ENCODE assay signal across 1 cellular context in genomic region chr7:16421333-16422099, GRCh38.
TF ChIP-seq lines count a peak whose summit lies in the region.

TSS of gene CRPPA (minus strand) at chr7:16421538. CDS start at chr7:16421322, 216 bp downstream.

TF ChIP-seq in K562, 482 proteins besides CTCF, POLR2A, EP300 and RAD21 (continued from another document and continues in another):
- TF ChIP-seq MTA1 (IDR thresholded peaks at IDR 0.05; ENCODE audit: borderline replicate concordance) (no peak), USF1 (CRISPR knock-in tag; IDR thresholded peaks at IDR 0.05) (no peak), TAL1 (IDR thresholded peaks at IDR 0.05) (peak; percentile 43; the same call in 1 of the 2 replicates), KDM1A (IDR thresholded peaks at IDR 0.05) (peak; percentile 19 to 35; a peak in 1 of 4 replicates), SMAD2 (IDR thresholded peaks at IDR 0.05; ENCODE audit: low read depth, low read length) (no peak), STAT5B (CRISPR knock-in tag; IDR thresholded peaks at IDR 0.05) (no peak), CREM (IDR thresholded peaks at IDR 0.05; ENCODE audit: low read depth) (peak; percentile 39), PCBP2 (IDR thresholded peaks at IDR 0.05; ENCODE audit: low read depth, low read length, poor library complexity, severe bottlenecking) (no peak), GATAD2B (IDR thresholded peaks at IDR 0.05; ENCODE audit: borderline replicate concordance) (0 out of 2 replicates have a peak, but pooled peaks have one; percentile 19), NFIC (IDR thresholded peaks at IDR 0.05) (peak; percentile 7; the same call in 1 of the 2 replicates), KLF6 (CRISPR knock-in tag; IDR thresholded peaks at IDR 0.05; ENCODE audit: borderline replicate concordance) (no peak), ARID1B (IDR thresholded peaks at IDR 0.05) (peak; percentile 60), ZNF280A (IDR thresholded peaks at IDR 0.05; ENCODE audit: low read depth, partially characterized antibody) (no peak), ZNF655 (CRISPR knock-in tag; IDR thresholded peaks at IDR 0.05) (no peak), SAFB2 (IDR thresholded peaks at IDR 0.05; ENCODE audit: borderline replicate concordance, low read depth, low read length, severe bottlenecking) (no peak), BCOR (IDR thresholded peaks at IDR 0.05) (no peak), HDAC2 (IDR thresholded peaks at IDR 0.05) (0 out of 2 replicates have a peak, but pooled peaks have one; percentile 47), SRSF1 (IDR thresholded peaks at IDR 0.05; ENCODE audit: low read depth, low read length) (no peak), CCNT2 (IDR thresholded peaks at IDR 0.05; ENCODE audit: borderline replicate concordance, extremely low read depth, insufficient read length, low read depth, low read length) (peak; percentile 63), PTBP1 (IDR thresholded peaks at IDR 0.05; ENCODE audit: low read depth, low read length) (no peak)
- TF ChIP-seq, protein P1, sequence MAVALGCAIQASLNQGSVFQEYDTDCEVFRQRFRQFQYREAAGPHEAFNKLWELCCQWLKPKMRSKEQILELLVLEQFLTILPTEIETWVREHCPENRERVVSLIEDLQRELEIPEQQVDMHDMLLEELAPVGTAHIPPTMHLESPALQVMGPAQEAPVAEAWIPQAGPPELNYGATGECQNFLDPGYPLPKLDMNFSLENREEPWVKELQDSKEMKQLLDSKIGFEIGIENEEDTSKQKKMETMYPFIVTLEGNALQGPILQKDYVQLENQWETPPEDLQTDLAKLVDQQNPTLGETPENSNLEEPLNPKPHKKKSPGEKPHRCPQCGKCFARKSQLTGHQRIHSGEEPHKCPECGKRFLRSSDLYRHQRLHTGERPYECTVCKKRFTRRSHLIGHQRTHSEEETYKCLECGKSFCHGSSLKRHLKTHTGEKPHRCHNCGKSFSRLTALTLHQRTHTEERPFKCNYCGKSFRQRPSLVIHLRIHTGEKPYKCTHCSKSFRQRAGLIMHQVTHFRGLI (CRISPR knock-in tag; IDR thresholded peaks at IDR 0.05) = no peak
- TF ChIP-seq, protein P2, sequence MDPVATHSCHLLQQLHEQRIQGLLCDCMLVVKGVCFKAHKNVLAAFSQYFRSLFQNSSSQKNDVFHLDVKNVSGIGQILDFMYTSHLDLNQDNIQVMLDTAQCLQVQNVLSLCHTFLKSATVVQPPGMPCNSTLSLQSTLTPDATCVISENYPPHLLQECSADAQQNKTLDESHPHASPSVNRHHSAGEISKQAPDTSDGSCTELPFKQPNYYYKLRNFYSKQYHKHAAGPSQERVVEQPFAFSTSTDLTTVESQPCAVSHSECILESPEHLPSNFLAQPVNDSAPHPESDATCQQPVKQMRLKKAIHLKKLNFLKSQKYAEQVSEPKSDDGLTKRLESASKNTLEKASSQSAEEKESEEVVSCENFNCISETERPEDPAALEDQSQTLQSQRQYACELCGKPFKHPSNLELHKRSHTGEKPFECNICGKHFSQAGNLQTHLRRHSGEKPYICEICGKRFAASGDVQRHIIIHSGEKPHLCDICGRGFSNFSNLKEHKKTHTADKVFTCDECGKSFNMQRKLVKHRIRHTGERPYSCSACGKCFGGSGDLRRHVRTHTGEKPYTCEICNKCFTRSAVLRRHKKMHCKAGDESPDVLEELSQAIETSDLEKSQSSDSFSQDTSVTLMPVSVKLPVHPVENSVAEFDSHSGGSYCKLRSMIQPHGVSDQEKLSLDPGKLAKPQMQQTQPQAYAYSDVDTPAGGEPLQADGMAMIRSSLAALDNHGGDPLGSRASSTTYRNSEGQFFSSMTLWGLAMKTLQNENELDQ (CRISPR knock-in tag; IDR thresholded peaks at IDR 0.05; ENCODE audit: borderline replicate concordance) = no peak
- TF ChIP-seq, protein P3, sequence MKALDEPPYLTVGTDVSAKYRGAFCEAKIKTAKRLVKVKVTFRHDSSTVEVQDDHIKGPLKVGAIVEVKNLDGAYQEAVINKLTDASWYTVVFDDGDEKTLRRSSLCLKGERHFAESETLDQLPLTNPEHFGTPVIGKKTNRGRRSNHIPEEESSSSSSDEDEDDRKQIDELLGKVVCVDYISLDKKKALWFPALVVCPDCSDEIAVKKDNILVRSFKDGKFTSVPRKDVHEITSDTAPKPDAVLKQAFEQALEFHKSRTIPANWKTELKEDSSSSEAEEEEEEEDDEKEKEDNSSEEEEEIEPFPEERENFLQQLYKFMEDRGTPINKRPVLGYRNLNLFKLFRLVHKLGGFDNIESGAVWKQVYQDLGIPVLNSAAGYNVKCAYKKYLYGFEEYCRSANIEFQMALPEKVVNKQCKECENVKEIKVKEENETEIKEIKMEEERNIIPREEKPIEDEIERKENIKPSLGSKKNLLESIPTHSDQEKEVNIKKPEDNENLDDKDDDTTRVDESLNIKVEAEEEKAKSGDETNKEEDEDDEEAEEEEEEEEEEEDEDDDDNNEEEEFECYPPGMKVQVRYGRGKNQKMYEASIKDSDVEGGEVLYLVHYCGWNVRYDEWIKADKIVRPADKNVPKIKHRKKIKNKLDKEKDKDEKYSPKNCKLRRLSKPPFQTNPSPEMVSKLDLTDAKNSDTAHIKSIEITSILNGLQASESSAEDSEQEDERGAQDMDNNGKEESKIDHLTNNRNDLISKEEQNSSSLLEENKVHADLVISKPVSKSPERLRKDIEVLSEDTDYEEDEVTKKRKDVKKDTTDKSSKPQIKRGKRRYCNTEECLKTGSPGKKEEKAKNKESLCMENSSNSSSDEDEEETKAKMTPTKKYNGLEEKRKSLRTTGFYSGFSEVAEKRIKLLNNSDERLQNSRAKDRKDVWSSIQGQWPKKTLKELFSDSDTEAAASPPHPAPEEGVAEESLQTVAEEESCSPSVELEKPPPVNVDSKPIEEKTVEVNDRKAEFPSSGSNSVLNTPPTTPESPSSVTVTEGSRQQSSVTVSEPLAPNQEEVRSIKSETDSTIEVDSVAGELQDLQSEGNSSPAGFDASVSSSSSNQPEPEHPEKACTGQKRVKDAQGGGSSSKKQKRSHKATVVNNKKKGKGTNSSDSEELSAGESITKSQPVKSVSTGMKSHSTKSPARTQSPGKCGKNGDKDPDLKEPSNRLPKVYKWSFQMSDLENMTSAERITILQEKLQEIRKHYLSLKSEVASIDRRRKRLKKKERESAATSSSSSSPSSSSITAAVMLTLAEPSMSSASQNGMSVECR (CRISPR knock-in tag; IDR thresholded peaks at IDR 0.05) = no peak
- TF ChIP-seq, protein P4, sequence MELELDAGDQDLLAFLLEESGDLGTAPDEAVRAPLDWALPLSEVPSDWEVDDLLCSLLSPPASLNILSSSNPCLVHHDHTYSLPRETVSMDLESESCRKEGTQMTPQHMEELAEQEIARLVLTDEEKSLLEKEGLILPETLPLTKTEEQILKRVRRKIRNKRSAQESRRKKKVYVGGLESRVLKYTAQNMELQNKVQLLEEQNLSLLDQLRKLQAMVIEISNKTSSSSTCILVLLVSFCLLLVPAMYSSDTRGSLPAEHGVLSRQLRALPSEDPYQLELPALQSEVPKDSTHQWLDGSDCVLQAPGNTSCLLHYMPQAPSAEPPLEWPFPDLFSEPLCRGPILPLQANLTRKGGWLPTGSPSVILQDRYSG (tag; conservative IDR thresholded peaks at IDR 0.05; ENCODE audit: low read depth) = no peak
- TF ChIP-seq, protein P5, sequence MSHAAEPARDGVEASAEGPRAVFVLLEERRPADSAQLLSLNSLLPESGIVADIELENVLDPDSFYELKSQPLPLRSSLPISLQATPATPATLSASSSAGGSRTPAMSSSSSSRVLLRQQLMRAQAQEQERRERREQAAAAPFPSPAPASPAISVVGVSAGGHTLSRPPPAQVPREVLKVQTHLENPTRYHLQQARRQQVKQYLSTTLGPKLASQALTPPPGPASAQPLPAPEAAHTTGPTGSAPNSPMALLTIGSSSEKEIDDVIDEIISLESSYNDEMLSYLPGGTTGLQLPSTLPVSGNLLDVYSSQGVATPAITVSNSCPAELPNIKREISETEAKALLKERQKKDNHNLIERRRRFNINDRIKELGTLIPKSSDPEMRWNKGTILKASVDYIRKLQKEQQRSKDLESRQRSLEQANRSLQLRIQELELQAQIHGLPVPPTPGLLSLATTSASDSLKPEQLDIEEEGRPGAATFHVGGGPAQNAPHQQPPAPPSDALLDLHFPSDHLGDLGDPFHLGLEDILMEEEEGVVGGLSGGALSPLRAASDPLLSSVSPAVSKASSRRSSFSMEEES (CRISPR knock-in tag; IDR thresholded peaks at IDR 0.05) = no peak
- TF ChIP-seq, protein P6, sequence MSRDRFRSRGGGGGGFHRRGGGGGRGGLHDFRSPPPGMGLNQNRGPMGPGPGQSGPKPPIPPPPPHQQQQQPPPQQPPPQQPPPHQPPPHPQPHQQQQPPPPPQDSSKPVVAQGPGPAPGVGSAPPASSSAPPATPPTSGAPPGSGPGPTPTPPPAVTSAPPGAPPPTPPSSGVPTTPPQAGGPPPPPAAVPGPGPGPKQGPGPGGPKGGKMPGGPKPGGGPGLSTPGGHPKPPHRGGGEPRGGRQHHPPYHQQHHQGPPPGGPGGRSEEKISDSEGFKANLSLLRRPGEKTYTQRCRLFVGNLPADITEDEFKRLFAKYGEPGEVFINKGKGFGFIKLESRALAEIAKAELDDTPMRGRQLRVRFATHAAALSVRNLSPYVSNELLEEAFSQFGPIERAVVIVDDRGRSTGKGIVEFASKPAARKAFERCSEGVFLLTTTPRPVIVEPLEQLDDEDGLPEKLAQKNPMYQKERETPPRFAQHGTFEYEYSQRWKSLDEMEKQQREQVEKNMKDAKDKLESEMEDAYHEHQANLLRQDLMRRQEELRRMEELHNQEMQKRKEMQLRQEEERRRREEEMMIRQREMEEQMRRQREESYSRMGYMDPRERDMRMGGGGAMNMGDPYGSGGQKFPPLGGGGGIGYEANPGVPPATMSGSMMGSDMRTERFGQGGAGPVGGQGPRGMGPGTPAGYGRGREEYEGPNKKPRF (IDR thresholded peaks at IDR 0.05; ENCODE audit: low read depth, low read length) = no peak
- TF ChIP-seq, protein P7, sequence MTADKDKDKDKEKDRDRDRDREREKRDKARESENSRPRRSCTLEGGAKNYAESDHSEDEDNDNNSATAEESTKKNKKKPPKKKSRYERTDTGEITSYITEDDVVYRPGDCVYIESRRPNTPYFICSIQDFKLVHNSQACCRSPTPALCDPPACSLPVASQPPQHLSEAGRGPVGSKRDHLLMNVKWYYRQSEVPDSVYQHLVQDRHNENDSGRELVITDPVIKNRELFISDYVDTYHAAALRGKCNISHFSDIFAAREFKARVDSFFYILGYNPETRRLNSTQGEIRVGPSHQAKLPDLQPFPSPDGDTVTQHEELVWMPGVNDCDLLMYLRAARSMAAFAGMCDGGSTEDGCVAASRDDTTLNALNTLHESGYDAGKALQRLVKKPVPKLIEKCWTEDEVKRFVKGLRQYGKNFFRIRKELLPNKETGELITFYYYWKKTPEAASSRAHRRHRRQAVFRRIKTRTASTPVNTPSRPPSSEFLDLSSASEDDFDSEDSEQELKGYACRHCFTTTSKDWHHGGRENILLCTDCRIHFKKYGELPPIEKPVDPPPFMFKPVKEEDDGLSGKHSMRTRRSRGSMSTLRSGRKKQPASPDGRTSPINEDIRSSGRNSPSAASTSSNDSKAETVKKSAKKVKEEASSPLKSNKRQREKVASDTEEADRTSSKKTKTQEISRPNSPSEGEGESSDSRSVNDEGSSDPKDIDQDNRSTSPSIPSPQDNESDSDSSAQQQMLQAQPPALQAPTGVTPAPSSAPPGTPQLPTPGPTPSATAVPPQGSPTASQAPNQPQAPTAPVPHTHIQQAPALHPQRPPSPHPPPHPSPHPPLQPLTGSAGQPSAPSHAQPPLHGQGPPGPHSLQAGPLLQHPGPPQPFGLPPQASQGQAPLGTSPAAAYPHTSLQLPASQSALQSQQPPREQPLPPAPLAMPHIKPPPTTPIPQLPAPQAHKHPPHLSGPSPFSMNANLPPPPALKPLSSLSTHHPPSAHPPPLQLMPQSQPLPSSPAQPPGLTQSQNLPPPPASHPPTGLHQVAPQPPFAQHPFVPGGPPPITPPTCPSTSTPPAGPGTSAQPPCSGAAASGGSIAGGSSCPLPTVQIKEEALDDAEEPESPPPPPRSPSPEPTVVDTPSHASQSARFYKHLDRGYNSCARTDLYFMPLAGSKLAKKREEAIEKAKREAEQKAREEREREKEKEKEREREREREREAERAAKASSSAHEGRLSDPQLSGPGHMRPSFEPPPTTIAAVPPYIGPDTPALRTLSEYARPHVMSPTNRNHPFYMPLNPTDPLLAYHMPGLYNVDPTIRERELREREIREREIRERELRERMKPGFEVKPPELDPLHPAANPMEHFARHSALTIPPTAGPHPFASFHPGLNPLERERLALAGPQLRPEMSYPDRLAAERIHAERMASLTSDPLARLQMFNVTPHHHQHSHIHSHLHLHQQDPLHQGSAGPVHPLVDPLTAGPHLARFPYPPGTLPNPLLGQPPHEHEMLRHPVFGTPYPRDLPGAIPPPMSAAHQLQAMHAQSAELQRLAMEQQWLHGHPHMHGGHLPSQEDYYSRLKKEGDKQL (CRISPR knock-in tag; IDR thresholded peaks at IDR 0.05; ENCODE audit: borderline replicate concordance) = no peak
- TF ChIP-seq, protein P8, sequence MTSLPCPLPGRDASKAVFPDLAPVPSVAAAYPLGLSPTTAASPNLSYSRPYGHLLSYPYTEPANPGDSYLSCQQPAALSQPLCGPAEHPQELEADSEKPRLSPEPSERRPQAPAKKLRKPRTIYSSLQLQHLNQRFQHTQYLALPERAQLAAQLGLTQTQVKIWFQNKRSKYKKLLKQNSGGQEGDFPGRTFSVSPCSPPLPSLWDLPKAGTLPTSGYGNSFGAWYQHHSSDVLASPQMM (CRISPR knock-in tag; IDR thresholded peaks at IDR 0.05) = no peak
